ENCODE assay signal across 25 cellular contexts in the genomic region with DNA sequence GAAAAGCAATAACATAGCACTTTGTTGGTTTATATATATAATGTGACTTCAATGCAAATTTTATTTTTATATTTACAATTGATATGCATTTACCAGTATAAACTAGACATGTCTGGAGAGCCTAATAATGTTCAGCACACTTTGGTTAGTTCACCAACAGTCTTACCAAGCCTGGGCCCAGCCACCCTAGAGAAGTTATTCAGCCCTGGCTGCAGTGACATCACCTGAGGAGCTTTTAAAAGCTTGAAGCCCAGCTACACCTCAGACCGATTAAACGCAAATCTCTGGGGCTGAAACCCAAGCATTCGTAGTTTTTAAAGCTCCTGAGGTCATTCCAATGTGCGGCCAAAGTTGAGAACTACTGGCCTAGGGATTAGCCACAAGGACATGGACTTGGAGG.
"Had no signal": no experiment of that assay in that cellular context is flagged by ENCODE, and none has a peak within 500 bp of the region (broad histone marks: within the 10 kb centered on the region; RNA-seq: fewer than 3 reads in every experiment).

No MANE protein-coding gene starts in this region.

- H3K27ac Mint-ChIP-seq: dendritic cell treated with granulocyte-macrophage colony-stimulating factor and Interleukin-4, amounts not matched to agents 40 ng/mL and 50 ng/mL, for 4 days; effector memory CD8-positive, alpha-beta T cell; endodermal cell had no signal

- H3K4me3 Mint-ChIP-seq: dendritic cell treated with granulocyte-macrophage colony-stimulating factor and Interleukin-4, amounts not matched to agents 40 ng/mL and 50 ng/mL, for 4 days; effector memory CD8-positive, alpha-beta T cell; endodermal cell had no signal

- ATAC-seq: effector memory CD8-positive, alpha-beta T cell; esophagus mucosa; foreskin keratinocyte; gastrocnemius medialis; gastroesophageal sphincter; heart left ventricle; heart right ventricle had no signal

- H3K4me3 ChIP-seq: colonic mucosa, coronary artery, dorsolateral prefrontal cortex, esophagus muscularis mucosa, esophagus squamous epithelium, gastrocnemius medialis, gastroesophageal sphincter, heart left ventricle, heart right ventricle had no signal

- H3K36me3 ChIP-seq: colonic mucosa had no signal

- H3K9me3 Mint-ChIP-seq: dendritic cell treated with granulocyte-macrophage colony-stimulating factor and Interleukin-4, amounts not matched to agents 40 ng/mL and 50 ng/mL, for 4 days; effector memory CD8-positive, alpha-beta T cell; endodermal cell had no signal

- H3K27me3 Mint-ChIP-seq: dendritic cell treated with granulocyte-macrophage colony-stimulating factor and Interleukin-4, amounts not matched to agents 40 ng/mL and 50 ng/mL, for 4 days had no signal

- H3K4me1 ChIP-seq: colonic mucosa, foreskin keratinocyte, gastrocnemius medialis, heart left ventricle had no signal

- H3K27ac ChIP-seq: colonic mucosa, coronary artery, dorsolateral prefrontal cortex, epithelial cell of prostate, esophagus muscularis mucosa, esophagus squamous epithelium, foreskin keratinocyte, gastrocnemius medialis, heart left ventricle, heart right ventricle had no signal

- H3K9me3 ChIP-seq: colonic mucosa, esophagus muscularis mucosa, esophagus squamous epithelium, gastrocnemius medialis, gastroesophageal sphincter, heart left ventricle, heart right ventricle had no signal

- DNase-seq: colonic mucosa; cortex of kidney; dermis blood vessel endothelial cell; dorsolateral prefrontal cortex; effector CD4-positive, alpha-beta T cell; effector CD8-positive, alpha-beta T cell; effector memory CD4-positive, alpha-beta T cell; effector memory CD8-positive, alpha-beta T cell; endodermal cell; erythroblast; esophagus squamous epithelium; foreskin fibroblast; foreskin keratinocyte; foreskin melanocyte; gastrocnemius medialis; glutamatergic neuron; head of caudate nucleus; heart left ventricle; heart right ventricle had no signal

- H3K27me3 ChIP-seq: colonic mucosa, esophagus squamous epithelium, foreskin keratinocyte, gastrocnemius medialis, gastroesophageal sphincter, heart left ventricle, heart right ventricle had no signal

- H3K4me1 Mint-ChIP-seq: endodermal cell had no signal
